In the genomic region with DNA sequence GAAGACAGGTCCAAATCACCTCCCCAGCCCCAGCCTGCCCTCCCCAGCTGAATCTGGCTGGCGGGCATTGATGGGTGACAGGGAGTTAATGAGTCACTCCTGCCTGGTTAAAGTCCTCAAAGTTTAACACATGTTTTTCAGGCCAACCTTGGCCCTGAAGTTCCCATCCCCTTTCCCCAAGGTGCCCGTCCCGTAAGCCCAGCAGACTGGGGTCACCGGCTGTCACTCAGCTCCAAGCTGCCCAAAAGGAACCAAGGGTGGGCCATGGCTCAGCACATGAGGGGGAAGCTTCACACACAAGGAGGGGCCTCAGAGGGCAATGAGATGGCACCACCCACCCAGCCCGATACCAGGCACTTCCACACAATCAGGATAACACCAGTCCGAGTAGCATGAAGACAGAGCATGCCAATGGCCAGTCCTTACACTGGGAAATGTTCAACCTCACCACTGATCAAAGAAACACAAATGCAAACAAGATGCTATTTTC, we compare ENCODE assay signal across 1 cellular context.
TF ChIP-seq lines count a peak whose summit lies in the region.

No MANE protein-coding gene starts in this region.

TF ChIP-seq in HepG2, 621 proteins besides CTCF, POLR2A, EP300 and RAD21 (continued from another document):
- TF ChIP-seq, protein P1, sequence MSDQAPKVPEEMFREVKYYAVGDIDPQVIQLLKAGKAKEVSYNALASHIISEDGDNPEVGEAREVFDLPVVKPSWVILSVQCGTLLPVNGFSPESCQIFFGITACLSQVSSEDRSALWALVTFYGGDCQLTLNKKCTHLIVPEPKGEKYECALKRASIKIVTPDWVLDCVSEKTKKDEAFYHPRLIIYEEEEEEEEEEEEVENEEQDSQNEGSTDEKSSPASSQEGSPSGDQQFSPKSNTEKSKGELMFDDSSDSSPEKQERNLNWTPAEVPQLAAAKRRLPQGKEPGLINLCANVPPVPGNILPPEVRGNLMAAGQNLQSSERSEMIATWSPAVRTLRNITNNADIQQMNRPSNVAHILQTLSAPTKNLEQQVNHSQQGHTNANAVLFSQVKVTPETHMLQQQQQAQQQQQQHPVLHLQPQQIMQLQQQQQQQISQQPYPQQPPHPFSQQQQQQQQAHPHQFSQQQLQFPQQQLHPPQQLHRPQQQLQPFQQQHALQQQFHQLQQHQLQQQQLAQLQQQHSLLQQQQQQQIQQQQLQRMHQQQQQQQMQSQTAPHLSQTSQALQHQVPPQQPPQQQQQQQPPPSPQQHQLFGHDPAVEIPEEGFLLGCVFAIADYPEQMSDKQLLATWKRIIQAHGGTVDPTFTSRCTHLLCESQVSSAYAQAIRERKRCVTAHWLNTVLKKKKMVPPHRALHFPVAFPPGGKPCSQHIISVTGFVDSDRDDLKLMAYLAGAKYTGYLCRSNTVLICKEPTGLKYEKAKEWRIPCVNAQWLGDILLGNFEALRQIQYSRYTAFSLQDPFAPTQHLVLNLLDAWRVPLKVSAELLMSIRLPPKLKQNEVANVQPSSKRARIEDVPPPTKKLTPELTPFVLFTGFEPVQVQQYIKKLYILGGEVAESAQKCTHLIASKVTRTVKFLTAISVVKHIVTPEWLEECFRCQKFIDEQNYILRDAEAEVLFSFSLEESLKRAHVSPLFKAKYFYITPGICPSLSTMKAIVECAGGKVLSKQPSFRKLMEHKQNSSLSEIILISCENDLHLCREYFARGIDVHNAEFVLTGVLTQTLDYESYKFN (CRISPR knock-in tag; conservative IDR thresholded peaks at IDR 0.05): peak; percentile 42
- peak; percentile 51 for TF ChIP-seq GATAD2A (CRISPR knock-in tag; IDR thresholded peaks at IDR 0.05)
- peak; percentile 67 for TF ChIP-seq SAP130 (CRISPR knock-in tag; IDR thresholded peaks at IDR 0.05; ENCODE audit: low read depth)
- no peak for TF ChIP-seq ZNF598 (CRISPR knock-in tag; IDR thresholded peaks at IDR 0.05; ENCODE audit: borderline replicate concordance)
- no peak for TF ChIP-seq KLF12 (CRISPR knock-in tag; IDR thresholded peaks at IDR 0.05; ENCODE audit: borderline replicate concordance)
- TF ChIP-seq, protein P2, sequence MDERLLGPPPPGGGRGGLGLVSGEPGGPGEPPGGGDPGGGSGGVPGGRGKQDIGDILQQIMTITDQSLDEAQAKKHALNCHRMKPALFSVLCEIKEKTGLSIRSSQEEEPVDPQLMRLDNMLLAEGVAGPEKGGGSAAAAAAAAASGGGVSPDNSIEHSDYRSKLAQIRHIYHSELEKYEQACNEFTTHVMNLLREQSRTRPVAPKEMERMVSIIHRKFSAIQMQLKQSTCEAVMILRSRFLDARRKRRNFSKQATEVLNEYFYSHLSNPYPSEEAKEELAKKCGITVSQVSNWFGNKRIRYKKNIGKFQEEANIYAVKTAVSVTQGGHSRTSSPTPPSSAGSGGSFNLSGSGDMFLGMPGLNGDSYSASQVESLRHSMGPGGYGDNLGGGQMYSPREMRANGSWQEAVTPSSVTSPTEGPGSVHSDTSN (CRISPR knock-in tag; IDR thresholded peaks at IDR 0.05): 0 out of 2 replicates have a peak, but pooled peaks have one; percentile 43
- TF ChIP-seq, protein P3, sequence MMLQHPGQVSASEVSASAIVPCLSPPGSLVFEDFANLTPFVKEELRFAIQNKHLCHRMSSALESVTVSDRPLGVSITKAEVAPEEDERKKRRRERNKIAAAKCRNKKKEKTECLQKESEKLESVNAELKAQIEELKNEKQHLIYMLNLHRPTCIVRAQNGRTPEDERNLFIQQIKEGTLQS (CRISPR knock-in tag; IDR thresholded peaks at IDR 0.05): 0 out of 2 replicates have a peak, but pooled peaks have one; percentile 15
- TF ChIP-seq MEF2D (CRISPR knock-in tag; IDR thresholded peaks at IDR 0.05): no peak
- TF ChIP-seq, protein P4, sequence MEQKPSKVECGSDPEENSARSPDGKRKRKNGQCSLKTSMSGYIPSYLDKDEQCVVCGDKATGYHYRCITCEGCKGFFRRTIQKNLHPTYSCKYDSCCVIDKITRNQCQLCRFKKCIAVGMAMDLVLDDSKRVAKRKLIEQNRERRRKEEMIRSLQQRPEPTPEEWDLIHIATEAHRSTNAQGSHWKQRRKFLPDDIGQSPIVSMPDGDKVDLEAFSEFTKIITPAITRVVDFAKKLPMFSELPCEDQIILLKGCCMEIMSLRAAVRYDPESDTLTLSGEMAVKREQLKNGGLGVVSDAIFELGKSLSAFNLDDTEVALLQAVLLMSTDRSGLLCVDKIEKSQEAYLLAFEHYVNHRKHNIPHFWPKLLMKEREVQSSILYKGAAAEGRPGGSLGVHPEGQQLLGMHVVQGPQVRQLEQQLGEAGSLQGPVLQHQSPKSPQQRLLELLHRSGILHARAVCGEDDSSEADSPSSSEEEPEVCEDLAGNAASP (CRISPR knock-in tag; IDR thresholded peaks at IDR 0.05; ENCODE audit: borderline replicate concordance): peak; percentile 29; the same call in 1 of the 2 replicates
- peak; percentile 43; the same call in 1 of the 2 replicates for TF ChIP-seq RARA (CRISPR knock-in tag; IDR thresholded peaks at IDR 0.05)
- TF ChIP-seq ZNF350 (CRISPR knock-in tag; IDR thresholded peaks at IDR 0.05; ENCODE audit: borderline replicate concordance, low read depth): no peak
- TF ChIP-seq ERF (CRISPR knock-in tag; IDR thresholded peaks at IDR 0.05): 0 out of 2 replicates have a peak, but pooled peaks have one; percentile 42
- 0 out of 2 replicates have a peak, but pooled peaks have one; percentile 39 for TF ChIP-seq ZSCAN9 (CRISPR knock-in tag; IDR thresholded peaks at IDR 0.05; ENCODE audit: borderline replicate concordance)
- TF ChIP-seq MED1 (CRISPR knock-in tag; IDR thresholded peaks at IDR 0.05): 0 out of 2 replicates have a peak, but pooled peaks have one; percentile 22
- peak; percentile 59 for TF ChIP-seq HNF4G (IDR thresholded peaks at IDR 0.05; ENCODE audit: borderline replicate concordance, low read depth, low read length)
- TF ChIP-seq HNF4G (CRISPR knock-in tag; IDR thresholded peaks at IDR 0.05; ENCODE audit: borderline replicate concordance, low read depth): no peak
- TF ChIP-seq MYC (CRISPR knock-in tag; IDR thresholded peaks at IDR 0.05; ENCODE audit: borderline replicate concordance): 0 out of 2 replicates have a peak, but pooled peaks have one; percentile 20
- TF ChIP-seq ZNF674 (CRISPR knock-in tag; IDR thresholded peaks at IDR 0.05; ENCODE audit: low read depth): no peak
- no peak for TF ChIP-seq NCOA1 (CRISPR knock-in tag; IDR thresholded peaks at IDR 0.05)
- no peak for TF ChIP-seq BHLHE40 (IDR thresholded peaks at IDR 0.05; ENCODE audit: low read length)
- TF ChIP-seq CENPX (CRISPR knock-in tag; IDR thresholded peaks at IDR 0.05): no peak
- TF ChIP-seq ZNF446 (CRISPR knock-in tag; IDR thresholded peaks at IDR 0.05): no peak
- TF ChIP-seq HNRNPL (IDR thresholded peaks at IDR 0.05; ENCODE audit: low read depth, low read length): 0 out of 2 replicates have a peak, but pooled peaks have one; percentile 29
- peak; percentile 53; the same call in 1 of the 2 replicates for TF ChIP-seq SALL1 (CRISPR knock-in tag; IDR thresholded peaks at IDR 0.05)
- TF ChIP-seq ARID2 (CRISPR knock-in tag; IDR thresholded peaks at IDR 0.05; ENCODE audit: borderline replicate concordance): no peak
- TF ChIP-seq NR1H2 (CRISPR knock-in tag; IDR thresholded peaks at IDR 0.05; ENCODE audit: borderline replicate concordance, low read depth): no peak
- no peak for TF ChIP-seq ZNF564 (CRISPR knock-in tag; IDR thresholded peaks at IDR 0.05)
- TF ChIP-seq JUN (CRISPR knock-in tag; IDR thresholded peaks at IDR 0.05): no peak
- 0 out of 2 replicates have a peak, but pooled peaks have one; percentile 17 for TF ChIP-seq NR2C2 (CRISPR knock-in tag; IDR thresholded peaks at IDR 0.05; ENCODE audit: borderline replicate concordance)
- TF ChIP-seq, protein P5, sequence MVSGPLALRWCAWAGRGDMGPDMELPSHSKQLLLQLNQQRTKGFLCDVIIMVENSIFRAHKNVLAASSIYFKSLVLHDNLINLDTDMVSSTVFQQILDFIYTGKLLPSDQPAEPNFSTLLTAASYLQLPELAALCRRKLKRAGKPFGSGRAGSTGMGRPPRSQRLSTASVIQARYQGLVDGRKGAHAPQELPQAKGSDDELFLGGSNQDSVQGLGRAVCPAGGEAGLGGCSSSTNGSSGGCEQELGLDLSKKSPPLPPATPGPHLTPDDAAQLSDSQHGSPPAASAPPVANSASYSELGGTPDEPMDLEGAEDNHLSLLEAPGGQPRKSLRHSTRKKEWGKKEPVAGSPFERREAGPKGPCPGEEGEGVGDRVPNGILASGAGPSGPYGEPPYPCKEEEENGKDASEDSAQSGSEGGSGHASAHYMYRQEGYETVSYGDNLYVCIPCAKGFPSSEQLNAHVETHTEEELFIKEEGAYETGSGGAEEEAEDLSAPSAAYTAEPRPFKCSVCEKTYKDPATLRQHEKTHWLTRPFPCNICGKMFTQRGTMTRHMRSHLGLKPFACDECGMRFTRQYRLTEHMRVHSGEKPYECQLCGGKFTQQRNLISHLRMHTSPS (CRISPR knock-in tag; IDR thresholded peaks at IDR 0.05; ENCODE audit: low read depth): peak; percentile 58; the same call in 1 of the 2 replicates
- TF ChIP-seq TBX2 (CRISPR knock-in tag; IDR thresholded peaks at IDR 0.05; ENCODE audit: borderline replicate concordance): peak; percentile 28; the same call in 1 of the 2 replicates
- TF ChIP-seq PHB2 (IDR thresholded peaks at IDR 0.05; ENCODE audit: partially characterized antibody): no peak
- TF ChIP-seq, protein P6, sequence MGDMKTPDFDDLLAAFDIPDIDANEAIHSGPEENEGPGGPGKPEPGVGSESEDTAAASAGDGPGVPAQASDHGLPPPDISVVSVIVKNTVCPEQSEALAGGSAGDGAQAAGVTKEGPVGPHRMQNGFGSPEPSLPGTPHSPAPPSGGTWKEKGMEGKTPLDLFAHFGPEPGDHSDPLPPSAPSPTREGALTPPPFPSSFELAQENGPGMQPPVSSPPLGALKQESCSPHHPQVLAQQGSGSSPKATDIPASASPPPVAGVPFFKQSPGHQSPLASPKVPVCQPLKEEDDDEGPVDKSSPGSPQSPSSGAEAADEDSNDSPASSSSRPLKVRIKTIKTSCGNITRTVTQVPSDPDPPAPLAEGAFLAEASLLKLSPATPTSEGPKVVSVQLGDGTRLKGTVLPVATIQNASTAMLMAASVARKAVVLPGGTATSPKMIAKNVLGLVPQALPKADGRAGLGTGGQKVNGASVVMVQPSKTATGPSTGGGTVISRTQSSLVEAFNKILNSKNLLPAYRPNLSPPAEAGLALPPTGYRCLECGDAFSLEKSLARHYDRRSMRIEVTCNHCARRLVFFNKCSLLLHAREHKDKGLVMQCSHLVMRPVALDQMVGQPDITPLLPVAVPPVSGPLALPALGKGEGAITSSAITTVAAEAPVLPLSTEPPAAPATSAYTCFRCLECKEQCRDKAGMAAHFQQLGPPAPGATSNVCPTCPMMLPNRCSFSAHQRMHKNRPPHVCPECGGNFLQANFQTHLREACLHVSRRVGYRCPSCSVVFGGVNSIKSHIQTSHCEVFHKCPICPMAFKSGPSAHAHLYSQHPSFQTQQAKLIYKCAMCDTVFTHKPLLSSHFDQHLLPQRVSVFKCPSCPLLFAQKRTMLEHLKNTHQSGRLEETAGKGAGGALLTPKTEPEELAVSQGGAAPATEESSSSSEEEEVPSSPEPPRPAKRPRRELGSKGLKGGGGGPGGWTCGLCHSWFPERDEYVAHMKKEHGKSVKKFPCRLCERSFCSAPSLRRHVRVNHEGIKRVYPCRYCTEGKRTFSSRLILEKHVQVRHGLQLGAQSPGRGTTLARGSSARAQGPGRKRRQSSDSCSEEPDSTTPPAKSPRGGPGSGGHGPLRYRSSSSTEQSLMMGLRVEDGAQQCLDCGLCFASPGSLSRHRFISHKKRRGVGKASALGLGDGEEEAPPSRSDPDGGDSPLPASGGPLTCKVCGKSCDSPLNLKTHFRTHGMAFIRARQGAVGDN (CRISPR knock-in tag; IDR thresholded peaks at IDR 0.05): peak; percentile 53
- no peak for TF ChIP-seq HNRNPLL (IDR thresholded peaks at IDR 0.05; ENCODE audit: low read depth, low read length, poor library complexity, severe bottlenecking)
TF ChIP-seq in HepG2: peak in this region for 45.
